ENCODE assay signal across 1 cellular context in genomic region chr6:26089272-26089671, GRCh38.
TF ChIP-seq lines count a peak whose summit lies in the region.

No MANE protein-coding gene starts in this region.

TF ChIP-seq in IMR-90, 13 proteins besides CTCF, POLR2A, EP300 and RAD21 (continued from another document):
- TF ChIP-seq NFE2L2 (IDR thresholded peaks at IDR 0.05; ENCODE audit: low read depth, low read length) (no peak), CHD1 (IDR thresholded peaks at IDR 0.05; ENCODE audit: low read depth, low read length) (no peak), RFX5 (IDR thresholded peaks at IDR 0.05; ENCODE audit: low read depth, low read length) (no peak), MAFK (IDR thresholded peaks at IDR 0.05; ENCODE audit: low read depth, low read length) (no peak), ELK1 (IDR thresholded peaks at IDR 0.05; ENCODE audit: borderline replicate concordance, low read depth, low read length) (no peak), USF2 (IDR thresholded peaks at IDR 0.05; ENCODE audit: low read depth, low read length) (no peak), MXI1 (IDR thresholded peaks at IDR 0.05; ENCODE audit: borderline replicate concordance, low read depth, low read length) (no peak), BHLHE40 (IDR thresholded peaks at IDR 0.05; ENCODE audit: low read depth, low read length) (no peak), FOS (IDR thresholded peaks at IDR 0.05; ENCODE audit: low read depth, low read length) (no peak)
